In genomic region chrX:21911481-21911880, GRCh38 we compare ENCODE assay signal across 35 cellular contexts. TPM values are rescaled to one million over a fixed set of nuclear protein-coding genes. Genes with fewer than 3 reads are reported as not detected.
A peak's percentile ranks its signal among the peaks of the same experiment; 100 is the strongest.
DNase-seq lines count a peak whose midpoint lies in the region; ATAC-seq, FAIRE-seq and TF ChIP-seq lines count a peak whose summit lies in the region.
"Had no signal": no experiment of that assay in that cellular context is flagged by ENCODE, and none has a peak within 500 bp of the region (broad histone marks: within the 10 kb centered on the region; RNA-seq: fewer than 3 reads in every experiment).

No MANE protein-coding gene starts in this region.

- SMC1A ChIA-PET in GM12878 (lab: Charles Lee; ENCODE audit: uncharacterized antibody, unreplicated experiment) = interaction anchor here (0.8 kb wide), 1 partner anchor 27 kb away, joined by 3 read pairs; no protein-coding TSS in a partner anchor

- H3K27ac ChIP-seq in SK-N-SH (ENCODE audit: low read depth in 2 of 2, low read length in 1 of 2) (no peak overlapping the region), GM12878 (ENCODE audit: control insufficient read depth, insufficient read depth) (no peak overlapping the region), K562 (ENCODE audit: extremely low read depth, low read depth, low read length) (no peak overlapping the region)
- H3K27ac ChIP-seq: 22Rv1; A549; BLaER1; BLaER1 treated with 17β-estradiol and CSF1 and Interleukin-3, amounts not matched to agents 10 nM and 100 nM; C4-2B had no signal

- TF ChIP-seq CTCF in SK-N-SH (IDR thresholded peaks at IDR 0.05) (no peak), GM12878 (IDR thresholded peaks at IDR 0.05 in 2 of 3, conservative IDR thresholded peaks at IDR 0.05 in 1 of 3; ENCODE audit: control insufficient read depth in 2 of 3, extremely low read depth in 1 of 3, insufficient read depth in 1 of 3, low read depth in 3 of 3, low read length in 3 of 3) (no peak), K562 (IDR thresholded peaks at IDR 0.05 in 2 of 3, conservative IDR thresholded peaks at IDR 0.05 in 1 of 3; ENCODE audit: insufficient read depth in 2 of 3, low read depth in 1 of 3, low read length in 3 of 3) (no peak)

- FAIRE-seq in HTR-8/SVneo (lab: Jason Lieb, UNC) (peak; percentile 31), GM12878 (lab: Jason Lieb, UNC) (no peak), K562 (lab: Jason Lieb, UNC) (no peak)
- FAIRE-seq: A204.1, A549, D721Med had no signal

- H3K4me2 ChIP-seq in SK-N-SH (no peak overlapping the region), GM12878 (ENCODE audit: control insufficient read depth, insufficient read depth) (no peak overlapping the region), K562 (ENCODE audit: insufficient read depth, low read length) (no peak overlapping the region)
- H3K4me2 ChIP-seq: A549; BLaER1; BLaER1 treated with 17β-estradiol and CSF1 and Interleukin-3, amounts not matched to agents 10 nM and 100 nM had no signal

- no TSS peak for BruUV-seq in GM12878 (replicated peaks; lab: Mats Ljungman, UMichigan)
- BruUV-seq in K562 (replicated peaks; lab: Mats Ljungman, UMichigan) = no TSS peak

- no peaks in the 10 kb centered on the region for H3K4me1 ChIP-seq in SK-N-SH (ENCODE audit: control insufficient read depth in 1 of 2, insufficient read depth in 2 of 2, low read depth in 1 of 2, low read length in 1 of 2)
- no peaks in the 10 kb centered on the region for H3K4me1 ChIP-seq in GM12878 (ENCODE audit: control insufficient read depth, insufficient read depth, low read length)
- no peaks in the 10 kb centered on the region for H3K4me1 ChIP-seq in K562 (replicated peaks in 1 of 2; ENCODE audit: control insufficient read depth in 2 of 2, insufficient read depth in 2 of 2, low read length in 2 of 2)
- H3K4me1 ChIP-seq: A549; BE2C; BLaER1; BLaER1 treated with 17β-estradiol and CSF1 and Interleukin-3, amounts not matched to agents 10 nM and 100 nM; Caco-2 had no signal

- POLR2A ChIA-PET in SK-N-SH (lab: Yijun Ruan, JAX) = no interaction called here
- POLR2A ChIA-PET in GM12878 (lab: Charles Lee) = no interaction called here
- POLR2A ChIA-PET in K562 (lab: Yijun Ruan, JAX) = no interaction called here

- WGBS in SK-N-SH (ENCODE audit: low lambda C conversion rate) = 56% methylated on average over 4 of the region's 4 CpGs
- 55% methylated on average over 4 of the region's 4 CpGs for WGBS in GM12878 (ENCODE audit: insufficient coverage, insufficient replicate concordance, low lambda C conversion rate, missing lambda C conversion rate)
- 18% methylated on average over 4 of the region's 4 CpGs for WGBS in K562 (ENCODE audit: insufficient coverage, low coverage, missing lambda C conversion rate)

- no peaks in the 10 kb centered on the region for H3K9me2 ChIP-seq in SK-N-SH

- no peak for ATAC-seq in SK-N-SH treated with all-trans-retinoic acid at 6 μM for 48 hours
- ATAC-seq in GM12878 = no peak
- no peak for ATAC-seq in K562
- no peak for ATAC-seq in Right ventricle myocardium inferior
- ATAC-seq: A549; CD8-positive, alpha-beta T cell had no signal

- in situ Hi-C loops in GM12878 (cut with MboI) (no loop called here), K562 (cut with MboI) (no loop called here)

- H2AFZ ChIP-seq in SK-N-SH (ENCODE audit: low read depth) (no peak overlapping the region), GM12878 (ENCODE audit: control insufficient read depth, low read depth, low read length) (no peak overlapping the region), K562 (ENCODE audit: low read depth, low read length) (0 out of 2 replicates have a peak overlapping the region, but pooled peaks have one; percentile 23)

- H3K9ac ChIP-seq in SK-N-SH (no peak overlapping the region), GM12878 (ENCODE audit: control insufficient read depth, insufficient read depth, low read length) (no peak overlapping the region), K562 (ENCODE audit: insufficient read depth in 1 of 2, low read depth in 2 of 2, low read length in 2 of 2) (no peak overlapping the region)
- H3K9ac ChIP-seq: BLaER1; BLaER1 treated with 17β-estradiol and CSF1 and Interleukin-3, amounts not matched to agents 10 nM and 100 nM had no signal

- H3K79me2 ChIP-seq in SK-N-SH (ENCODE audit: insufficient read depth) = no peaks in the 10 kb centered on the region
- no peaks in the 10 kb centered on the region for H3K79me2 ChIP-seq in GM12878 (ENCODE audit: control insufficient read depth, insufficient read depth, low read length)
- no peaks in the 10 kb centered on the region for H3K79me2 ChIP-seq in K562 (ENCODE audit: control insufficient read depth, insufficient read depth, low read length)

- H4K20me1 ChIP-seq in SK-N-SH (ENCODE audit: insufficient read depth) = no peaks in the 10 kb centered on the region
- H4K20me1 ChIP-seq in GM12878 (ENCODE audit: control insufficient read depth, insufficient read depth) = no peaks in the 10 kb centered on the region
- no peaks in the 10 kb centered on the region for H4K20me1 ChIP-seq in K562 (replicated peaks; ENCODE audit: control insufficient read depth, insufficient read depth, low read length)
- H4K20me1 ChIP-seq: BLaER1; BLaER1 treated with 17β-estradiol and CSF1 and Interleukin-3, amounts not matched to agents 10 nM and 100 nM had no signal

- H3K36me3 ChIP-seq in SK-N-SH (replicated peaks in 1 of 2; ENCODE audit: control insufficient read depth in 1 of 2, insufficient read depth in 2 of 2, low read length in 1 of 2) (no peaks in the 10 kb centered on the region), GM12878 (ENCODE audit: control insufficient read depth in 2 of 2, insufficient read depth in 2 of 2, low read length in 1 of 2) (no peaks in the 10 kb centered on the region), K562 (ENCODE audit: control insufficient read depth, insufficient read depth, low read length) (no peaks in the 10 kb centered on the region)
- H3K36me3 ChIP-seq: BE2C; BLaER1; BLaER1 treated with 17β-estradiol and CSF1 and Interleukin-3, amounts not matched to agents 10 nM and 100 nM had no signal

- H3K27me3 ChIP-seq in SK-N-SH (ENCODE audit: insufficient read depth) (no peaks in the 10 kb centered on the region), GM12878 (replicated peaks in 1 of 2; ENCODE audit: control insufficient read depth in 2 of 2, insufficient read depth in 2 of 2, low read length in 1 of 2) (no peaks in the 10 kb centered on the region), K562 (ENCODE audit: control insufficient read depth in 2 of 2, insufficient read depth in 2 of 2, low read length in 2 of 2) (no peaks in the 10 kb centered on the region)
- H3K27me3 ChIP-seq: BE2C; BLaER1; BLaER1 treated with 17β-estradiol and CSF1 and Interleukin-3, amounts not matched to agents 10 nM and 100 nM had no signal

- TF ChIP-seq POLR2A in GM12878 (IDR thresholded peaks at IDR 0.05; ENCODE audit: low read depth, low read length) = no peak
- TF ChIP-seq POLR2A in K562 (conservative IDR thresholded peaks at IDR 0.05) = no peak

- no peak overlapping the region for H3K4me3 ChIP-seq in SK-N-SH (ENCODE audit: low read depth in 2 of 2, low read length in 1 of 2)
- no peak overlapping the region for H3K4me3 ChIP-seq in GM12878
- no peak overlapping the region for H3K4me3 ChIP-seq in K562
- H3K4me3 ChIP-seq: A549; BLaER1; BLaER1 treated with 17β-estradiol and CSF1 and Interleukin-3, amounts not matched to agents 10 nM and 100 nM had no signal

- no peaks in the 10 kb centered on the region for H3F3A ChIP-seq in SK-N-SH (replicated peaks; ENCODE audit: insufficient read depth)

- intact Hi-C loops in GM12878 (cut with micrococcal nuclease; ENCODE audit: unreplicated experiment) = no loop called here
- intact Hi-C loops in K562 (cut with micrococcal nuclease) = no loop called here
- intact Hi-C loops in Right ventricle myocardium inferior (cut with DNase I) = no loop called here

- TF ChIP-seq EP300 in SK-N-SH (IDR thresholded peaks at IDR 0.05; ENCODE audit: borderline replicate concordance in 1 of 2, low read depth in 1 of 2, low read length in 1 of 2) = no peak
- no peak for TF ChIP-seq EP300 in GM12878 (IDR thresholded peaks at IDR 0.05; ENCODE audit: borderline replicate concordance in 1 of 2, control insufficient read depth in 1 of 2, low read depth in 2 of 2, low read length in 2 of 2)
- TF ChIP-seq EP300 in K562 (IDR thresholded peaks at IDR 0.05; ENCODE audit: low read length) = no peak

- CTCF ChIA-PET in SK-N-SH (lab: Yijun Ruan, JAX) (no interaction called here), GM12878 (lab: Yijun Ruan, JAX) (no interaction called here), K562 (lab: Yijun Ruan, JAX; ENCODE audit: low intra/inter-chr PET ratio) (no interaction called here)

- RAD21 ChIA-PET in GM12878 (lab: Charles Lee; ENCODE audit: unreplicated experiment) = no interaction called here

- H3K9me3 ChIP-seq in SK-N-SH (no peaks in the 10 kb centered on the region), GM12878 (replicated peaks; ENCODE audit: control insufficient read depth, insufficient read depth, low read length) (no peaks in the 10 kb centered on the region), K562 (replicated peaks; ENCODE audit: control insufficient read depth, insufficient read depth, low read depth, low read length) (no peaks in the 10 kb centered on the region)
- H3K9me3 ChIP-seq: A549; BE2C; BLaER1; BLaER1 treated with 17β-estradiol and CSF1 and Interleukin-3, amounts not matched to agents 10 nM and 100 nM; Caco-2 had no signal

- H3K9me1 ChIP-seq in K562 (ENCODE audit: control insufficient read depth, insufficient read depth, low read length) = no peaks in the 10 kb centered on the region

- TF ChIP-seq RAD21 in SK-N-SH (IDR thresholded peaks at IDR 0.05; ENCODE audit: low read length) = no peak
- no peak for TF ChIP-seq RAD21 in GM12878 (IDR thresholded peaks at IDR 0.05; ENCODE audit: insufficient read depth, low read depth, low read length)
- TF ChIP-seq RAD21 in K562 (CRISPR knock-in tag; conservative IDR thresholded peaks at IDR 0.05 in 1 of 2, IDR thresholded peaks at IDR 0.05 in 1 of 2) = no peak

- no peak for DNase-seq in SK-N-SH
- no peak for DNase-seq in HTR-8/SVneo (ENCODE audit: insufficient read length, low spot score)
- DNase-seq in GM12878 (ENCODE audit: low read depth, low spot score) = no peak
- no peak for DNase-seq in K562 (ENCODE audit: extremely low read depth in 1 of 4, low spot score in 3 of 4)
- DNase-seq in NCI-H1105 (lab: John Stamatoyannopoulos, UW) = no peak
- DNase-seq in mesenteric fat pad (ENCODE audit: low spot score) = no peak
- no peak for DNase-seq in Right ventricle myocardium inferior (ENCODE audit: missing footprints)
- DNase-seq: 8988T; ACHN; AML-193; BE2C; C1 segment of cervical spinal cord; Calu3; CD4-positive, alpha-beta memory T cell; CD4-positive, alpha-beta T cell; CD4-positive, CD25-positive, alpha-beta regulatory T cell; CD8-positive, alpha-beta memory T cell; CD8-positive, alpha-beta T cell; COR-L47; DMS 273 treated with DMSO at 0.1 percent for 48 hours; DMS153; DMS53; DMS79; DMS79 treated with DMSO at 0.1 percent for 48 hours; DND-41; EL had no signal

RNA-seq across cellular contexts. Expression of gene SMS, which starts 29.0 kb away (rescaled TPM):
- 86.9 and 116 TPM in 2 replicates for polyA plus RNA-seq in SK-N-SH (2012; rRNA removed)
- 134 and 161 TPM in 2 replicates for polyA plus RNA-seq in SK-N-SH (2012; cell fraction: cytosol; rRNA removed)
- 45.9 and 53.9 TPM in 2 replicates for polyA plus RNA-seq in SK-N-SH (2012; cell fraction: nucleus; rRNA removed)
- total RNA-seq in GM12878 (2013; cell fraction: nucleolus; rRNA removed) = 14.5 and 16.3 TPM in 2 replicates
- total RNA-seq in GM12878 (2014; rRNA removed) = 115 and 118 TPM in 2 replicates
- 138 and 140 TPM in 2 replicates for total RNA-seq in GM12878 (2014; rRNA removed; fragmentation: Illumina TruSeq; extraction: Trizol)
- 113 and 114 TPM in 2 replicates for total RNA-seq in GM12878 (2021)
- 40.8 TPM for polyA plus RNA-seq in GM12878 (2011; ENCODE audit: low read depth)
- polyA plus RNA-seq in GM12878 (2011; rRNA removed) = 75.4 and 123 TPM in 2 replicates
- 46.2 and 47.4 TPM in 2 replicates for polyA plus RNA-seq in GM12878 (2011; cell fraction: cytosol; rRNA removed)
- 28.2 and 32.5 TPM in 2 replicates for polyA plus RNA-seq in GM12878 (2011; cell fraction: nucleus; rRNA removed)
- 69.5 and 75.1 TPM in 2 replicates for polyA plus RNA-seq in GM12878 (2012)
- polyA plus RNA-seq in GM12878 (2014; fragmentation: Illumina TruSeq; extraction: Trizol) = 138 and 169 TPM in 2 replicates
- polyA plus RNA-seq in GM12878 (2014; fragmentation: Nextera tagmentation; extraction: Ambion mirVana) = 10 to 100 TPM; 55.8 to 87.2 TPM
- polyA plus RNA-seq in GM12878 (2014; rRNA removed) = 82.8 and 91.8 TPM in 2 replicates
- 100 to 1,000 TPM; 155 to 156 TPM for polyA plus RNA-seq in GM12878 (2016; fragmentation: Nextera tagmentation; extraction: Ambion mirVana)
- 29.4 and 29.6 TPM in 2 replicates for polyA minus RNA-seq in GM12878 (2011; rRNA and poly(A)+ RNA removed)
- polyA minus RNA-seq in GM12878 (2011; cell fraction: cytosol; rRNA and poly(A)+ RNA removed) = 35.0 and 44.4 TPM in 2 replicates
- 8.1 and 12.8 TPM in 2 replicates for polyA minus RNA-seq in GM12878 (2011; cell fraction: nucleus; rRNA and poly(A)+ RNA removed)
- total RNA-seq in K562 (2011; cell fraction: chromatin; rRNA removed; ENCODE audit: low replicate concordance) = 13.0 and 19.7 TPM in 2 replicates
- total RNA-seq in K562 (2011; cell fraction: nucleolus; rRNA removed) = 12.6 and 13.3 TPM in 2 replicates
- 16.6 and 20.2 TPM in 2 replicates for total RNA-seq in K562 (2011; cell fraction: nucleoplasm; rRNA removed)
- total RNA-seq in K562 (2014; rRNA removed) = 158 and 164 TPM in 2 replicates
- total RNA-seq in K562 (2014; rRNA removed; fragmentation: Illumina TruSeq; extraction: Trizol) = 193 and 211 TPM in 2 replicates
- total RNA-seq in K562 (2015; rRNA removed; fragmentation: Illumina TruSeq; extraction: Trizol) = 179 and 192 TPM in 2 replicates
- 150 and 152 TPM in 2 replicates for total RNA-seq in K562 (2021)
- 75.5 and 111 TPM in 2 replicates for polyA plus RNA-seq in K562 (2011; rRNA removed)
- polyA plus RNA-seq in K562 (2011; cell fraction: cytosol; rRNA removed) = 63.9 and 64.3 TPM in 2 replicates
- 27.6 and 33.3 TPM in 2 replicates for polyA plus RNA-seq in K562 (2011; cell fraction: nucleus; rRNA removed)
- polyA plus RNA-seq in K562 (2012) = 98.5 and 157 TPM in 2 replicates
- polyA plus RNA-seq in K562 (2014; fragmentation: Illumina TruSeq; extraction: Trizol) = 181 and 193 TPM in 2 replicates
- polyA plus RNA-seq in K562 (2014; fragmentation: Nextera tagmentation; extraction: Ambion mirVana) = 10 to 100 TPM; 71.1 to 98.5 TPM
- 133 TPM in 2 replicates for polyA plus RNA-seq in K562 (2014; rRNA removed)
- 95.3 and 96.0 TPM in 2 replicates for polyA minus RNA-seq in K562 (2011; rRNA and poly(A)+ RNA removed)
- polyA minus RNA-seq in K562 (2011; cell fraction: cytosol; rRNA and poly(A)+ RNA removed) = 81.9 and 89.6 TPM in 2 replicates
- polyA minus RNA-seq in K562 (2011; cell fraction: nucleus; rRNA and poly(A)+ RNA removed) = 11.8 and 20.5 TPM in 2 replicates
- 41.8 TPM for total RNA-seq in mesenteric fat pad
- 54.4 TPM for total RNA-seq in Right ventricle myocardium inferior

RNA-seq across cellular contexts. Expression of gene YY2, which starts 55.7 kb away (rescaled TPM):
- 2.3 and 2.8 TPM in 2 replicates for polyA plus RNA-seq in SK-N-SH (2012; rRNA removed)
- 2.8 and 3.0 TPM in 2 replicates for polyA plus RNA-seq in SK-N-SH (2012; cell fraction: cytosol; rRNA removed)
- polyA plus RNA-seq in SK-N-SH (2012; cell fraction: nucleus; rRNA removed) = 5.1 and 5.7 TPM in 2 replicates
- 8.8 and 12.3 TPM in 2 replicates for total RNA-seq in GM12878 (2013; cell fraction: nucleolus; rRNA removed)
- 1.0 and 1.1 TPM in 2 replicates for total RNA-seq in GM12878 (2014; rRNA removed)
- 0.54 and 0.92 TPM in 2 replicates for total RNA-seq in GM12878 (2014; rRNA removed; fragmentation: Illumina TruSeq; extraction: Trizol)
- total RNA-seq in GM12878 (2021) = 0.96 and 1.1 TPM in 2 replicates
- polyA plus RNA-seq in GM12878 (2011; ENCODE audit: low read depth) = 0.14 TPM
- 0.65 and 0.73 TPM in 2 replicates for polyA plus RNA-seq in GM12878 (2011; rRNA removed)
- 0.34 and 0.45 TPM in 2 replicates for polyA plus RNA-seq in GM12878 (2011; cell fraction: cytosol; rRNA removed)
- polyA plus RNA-seq in GM12878 (2011; cell fraction: nucleus; rRNA removed) = 0.51 and 1.0 TPM in 2 replicates
- polyA plus RNA-seq in GM12878 (2012) = 0.65 and 0.91 TPM in 2 replicates
- 0.84 and 0.98 TPM in 2 replicates for polyA plus RNA-seq in GM12878 (2014; fragmentation: Illumina TruSeq; extraction: Trizol)
- polyA plus RNA-seq in GM12878 (2014; fragmentation: Nextera tagmentation; extraction: Ambion mirVana) = under 1 TPM; 0.31 to 0.40 TPM
- 0.46 and 0.84 TPM in 2 replicates for polyA plus RNA-seq in GM12878 (2014; rRNA removed)
- polyA plus RNA-seq in GM12878 (2016; fragmentation: Nextera tagmentation; extraction: Ambion mirVana) = 1 to 10 TPM in 1 of 2 experiments, under 1 TPM in 1; 0.83 to 1.2 TPM
- 0.51 and 1.6 TPM in 2 replicates for polyA minus RNA-seq in GM12878 (2011; rRNA and poly(A)+ RNA removed)
- 0.62 TPM in 1 of 2 replicates, not detected in the other for polyA minus RNA-seq in GM12878 (2011; cell fraction: cytosol; rRNA and poly(A)+ RNA removed)
- polyA minus RNA-seq in GM12878 (2011; cell fraction: nucleus; rRNA and poly(A)+ RNA removed) = 0.97 and 2.1 TPM in 2 replicates
- 1.4 and 6.4 TPM in 2 replicates for total RNA-seq in K562 (2011; cell fraction: chromatin; rRNA removed; ENCODE audit: low replicate concordance)
- 1.2 and 2.0 TPM in 2 replicates for total RNA-seq in K562 (2011; cell fraction: nucleolus; rRNA removed)
- total RNA-seq in K562 (2011; cell fraction: nucleoplasm; rRNA removed) = 4.2 and 7.0 TPM in 2 replicates
- 1.0 TPM in 2 replicates for total RNA-seq in K562 (2014; rRNA removed)
- total RNA-seq in K562 (2014; rRNA removed; fragmentation: Illumina TruSeq; extraction: Trizol) = 1.0 and 1.3 TPM in 2 replicates
- 1.0 and 1.2 TPM in 2 replicates for total RNA-seq in K562 (2015; rRNA removed; fragmentation: Illumina TruSeq; extraction: Trizol)
- 2.2 TPM in 2 replicates for total RNA-seq in K562 (2021)
- 1.1 and 1.2 TPM in 2 replicates for polyA plus RNA-seq in K562 (2011; rRNA removed)
- 1.0 and 1.3 TPM in 2 replicates for polyA plus RNA-seq in K562 (2011; cell fraction: cytosol; rRNA removed)
- 1.1 and 1.9 TPM in 2 replicates for polyA plus RNA-seq in K562 (2011; cell fraction: nucleus; rRNA removed)
- polyA plus RNA-seq in K562 (2012) = 2.0 and 2.3 TPM in 2 replicates
- 1.9 and 2.4 TPM in 2 replicates for polyA plus RNA-seq in K562 (2014; fragmentation: Illumina TruSeq; extraction: Trizol)
- polyA plus RNA-seq in K562 (2014; fragmentation: Nextera tagmentation; extraction: Ambion mirVana) = under 1 TPM; 0.77 to 0.87 TPM
- 0.53 and 1.7 TPM in 2 replicates for polyA plus RNA-seq in K562 (2014; rRNA removed)
- polyA minus RNA-seq in K562 (2011; rRNA and poly(A)+ RNA removed) = 1.7 and 1.9 TPM in 2 replicates
- polyA minus RNA-seq in K562 (2011; cell fraction: cytosol; rRNA and poly(A)+ RNA removed) = 1.0 and 1.6 TPM in 2 replicates
- 1.1 and 1.8 TPM in 2 replicates for polyA minus RNA-seq in K562 (2011; cell fraction: nucleus; rRNA and poly(A)+ RNA removed)
- total RNA-seq in mesenteric fat pad = 2.2 TPM
- 0.46 TPM for total RNA-seq in Right ventricle myocardium inferior
